In the genomic region with DNA sequence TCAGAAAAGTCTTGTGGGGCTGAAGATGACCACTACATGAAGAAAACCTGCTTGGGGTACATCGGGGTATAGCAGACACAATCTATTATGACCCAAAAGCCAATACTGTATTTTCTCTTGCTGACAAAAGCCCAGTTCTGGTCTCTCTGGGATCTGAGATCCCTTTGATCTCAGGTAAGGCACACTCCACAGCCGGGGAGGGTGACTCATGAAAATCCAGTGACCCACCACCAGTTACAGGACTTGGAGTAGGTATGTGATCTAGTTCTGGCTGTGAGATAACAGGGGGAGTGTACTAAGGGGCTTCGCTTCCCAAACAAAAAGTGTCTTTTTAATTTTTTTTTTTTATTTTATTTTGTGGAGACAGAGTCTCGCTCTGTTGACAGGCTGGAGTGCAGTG, we compare ENCODE assay signal across 8 cellular contexts.
"Had no signal": no experiment of that assay in that cellular context is flagged by ENCODE, and none has a peak within 500 bp of the region (broad histone marks: within the 10 kb centered on the region; RNA-seq: fewer than 3 reads in every experiment).

No MANE protein-coding gene starts in this region.

- H3K4me3 ChIP-seq: HAP-1 had no signal

- H3K27ac ChIP-seq: HL-60 had no signal

- H3K36me3 ChIP-seq: HAP-1 had no signal

- H3K4me3 Mint-ChIP-seq: HFFc6, IgD-negative memory B cell had no signal

- ATAC-seq: HCT116, HepG2 had no signal

- H3K27ac Mint-ChIP-seq: HFFc6 had no signal

- H3K9me3 ChIP-seq: HAP-1 had no signal

- H3K9me3 Mint-ChIP-seq: HFFc6, IgD-negative memory B cell had no signal

- H3K4me1 ChIP-seq: HAP-1 had no signal

- DNase-seq: GOT3, H7, HFFc6 had no signal

- H3K27me3 Mint-ChIP-seq: IgD-negative memory B cell had no signal
